7 cellular contexts compared by ENCODE assay signal in the genomic region with DNA sequence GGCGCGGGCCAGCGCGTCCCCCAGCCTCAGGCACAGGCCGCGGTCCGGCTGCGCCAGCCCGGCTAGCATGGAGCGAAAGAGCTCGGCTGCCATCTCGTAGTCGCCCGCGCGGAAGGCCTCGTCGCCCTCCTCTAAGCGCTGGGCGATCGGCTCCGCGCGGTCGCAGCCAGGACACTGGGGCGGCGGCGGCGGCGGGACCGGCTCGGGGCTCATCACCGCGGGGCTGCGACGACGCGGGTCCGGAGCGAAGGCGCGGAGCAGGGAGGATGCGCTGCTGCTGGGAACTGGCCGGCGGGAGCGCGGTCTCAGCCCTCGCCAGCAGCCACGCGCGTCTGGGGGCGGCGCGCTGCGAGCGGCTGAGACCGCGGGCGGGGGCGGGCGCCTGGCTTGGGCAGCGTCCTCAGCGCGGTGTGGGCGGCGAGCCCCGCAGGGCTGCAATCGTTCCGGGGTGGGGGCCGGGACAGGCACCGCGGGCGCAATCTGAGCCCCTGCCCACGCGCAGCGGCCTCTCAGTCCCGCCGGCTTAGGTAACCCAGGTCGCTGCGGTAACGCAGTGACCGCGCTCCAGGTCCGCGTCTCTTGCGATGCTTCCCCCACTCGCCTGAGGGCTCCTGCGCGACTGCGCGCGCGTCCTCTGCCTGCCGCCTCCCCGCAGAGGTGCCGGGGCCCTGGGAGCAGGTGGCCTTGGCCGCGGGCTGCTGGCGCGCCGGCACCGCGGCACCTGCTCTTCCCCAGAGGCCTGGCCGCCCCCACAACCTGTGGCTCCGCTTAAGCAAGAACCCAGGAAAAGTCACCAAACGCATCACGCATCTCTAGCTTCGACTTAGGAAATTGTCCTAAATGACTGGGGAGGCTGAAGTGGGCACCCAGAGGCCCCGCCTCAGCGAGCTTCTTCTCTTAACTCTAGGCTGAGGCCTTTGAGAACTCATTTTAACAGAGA. TPM values are rescaled to one million over a fixed set of nuclear protein-coding genes. Genes with fewer than 3 reads are reported as not detected.
DNase-seq lines count a peak whose midpoint lies in the region; ATAC-seq and TF ChIP-seq lines count a peak whose summit lies in the region.

A gene (minus strand): TSS at position 621 of the 940 bp plus-strand sequence. CDS start 408 bp downstream, at position 213.

- ATAC-seq in body of pancreas: peak; percentile 73
- no peak for ATAC-seq in HG03378 (IDR thresholded peaks at IDR 0.05; ENCODE audit: unreplicated experiment)
- no peak for ATAC-seq in HG03442 (IDR thresholded peaks at IDR 0.05; ENCODE audit: unreplicated experiment)

- no peaks in the 10 kb centered on the region for H3K27me3 ChIP-seq in body of pancreas
- H3K27me3 ChIP-seq in spleen (replicated peaks in 1 of 7): peaks cover 0 to 87% (median 40%) of the 10 kb centered on the region in 7 donors

- peaks cover 0 to 6% (median 0%) of the 10 kb centered on the region in 3 donors for H3K9me3 ChIP-seq in body of pancreas
- peaks cover 0 to 16% (median 13%) of the 10 kb centered on the region in 8 donors for H3K9me3 ChIP-seq in spleen

- 0 to 9% methylated on average over 11 to 66 of the region's 110 CpGs for WGBS in body of pancreas, 2 donors
- 2 to 11% (median 3%) methylated on average over 10 to 110 of the region's 110 CpGs for WGBS in spleen, 5 donors

- TF ChIP-seq POLR2A in body of pancreas (IDR thresholded peaks at IDR 0.05) (peak; percentile 62 to 70 (median 64)), spleen (IDR thresholded peaks at IDR 0.05) (no peak)

- DNase-seq in GM12865 (ENCODE audit: low read depth) (peak; percentile 2), NCI-H2107 (lab: John Stamatoyannopoulos, UW) (peak; percentile 64), body of pancreas (peak; percentile 69 to 78 (median 76)), islet precursor cell (peak; percentile 67), spleen (peak; percentile 69)

- H3K4me3 ChIP-seq in GM12865 (ENCODE audit: low read depth, low read length): no peak within 1 kb of the TSS
- peak within 1 kb of the TSS; percentile 42 to 60 for H3K4me3 ChIP-seq in body of pancreas
- peak within 1 kb of the TSS; percentile 36 to 72 (median 47) for H3K4me3 ChIP-seq in spleen

- no peak for TF ChIP-seq CTCF in GM12865 (IDR thresholded peaks at IDR 0.05; ENCODE audit: insufficient read depth, low read depth, low read length, missing control alignments)
- peak in 2 of 7 experiments; percentile 4 to 8 for TF ChIP-seq CTCF in body of pancreas (IDR thresholded peaks at IDR 0.05)
- no peak for TF ChIP-seq CTCF in spleen (IDR thresholded peaks at IDR 0.05 in 8 of 11, conservative IDR thresholded peaks at IDR 0.05 in 3 of 11)

- H3K4me1 ChIP-seq in body of pancreas: peaks cover 28% of the 10 kb centered on the region
- H3K4me1 ChIP-seq in spleen: peaks cover 0 to 19% (median 13%) of the 10 kb centered on the region in 6 donors

- intact Hi-C loops in body of pancreas (cut with DNase I): no loop called here
- intact Hi-C loops in spleen (cut with DNase I; ENCODE audit: low total_unique reads): no loop called here

- H3K27ac ChIP-seq in body of pancreas (peak within 1 kb of the TSS; percentile 83 to 93 (median 88)), spleen (peak within 1 kb of the TSS in 2 of 8 donors; percentile 30 to 63)

- H3K36me3 ChIP-seq in body of pancreas (replicated peaks in 1 of 2; ENCODE audit: insufficient read depth in 1 of 2, low read depth in 2 of 2) (no peaks in the 10 kb centered on the region), spleen (no peaks in the 10 kb centered on the region)

RNA-seq across cellular contexts. Expression of the gene that starts here (rescaled TPM):
- total RNA-seq in body of pancreas: 10 to 100 TPM; 12.5 to 14.2 TPM
- 1 to 10 TPM; 1.1 to 4.9 (median 2.3) TPM for total RNA-seq in spleen
- polyA plus RNA-seq in spleen: under 1 TPM; 0.11 to 0.26 (median 0.17) TPM

Comparison
In these comparisons a context has a peak if more than half of its experiments do, and no peak if none do; other contexts are left out.
1. DNase-seq: peak in every context shown above with its lines; median percentile 76 in body of pancreas; 69 in spleen; 67 in islet precursor cell; 64 in NCI-H2107; 2 in GM12865.
2. POLR2A ChIP-seq: peak in body of pancreas (3 of 3); none in spleen (0 of 3).